ENCODE assay signal across 22 cellular contexts in genomic region chr22:26806445-26807170, GRCh38.
"Had no signal": no experiment of that assay in that cellular context is flagged by ENCODE, and none has a peak within 500 bp of the region (broad histone marks: within the 10 kb centered on the region; RNA-seq: fewer than 3 reads in every experiment).

No MANE protein-coding gene starts in this region.

- H3K9me3 ChIP-seq: SK-N-SH had no signal

- H3K36me3 ChIP-seq: brain microvascular endothelial cell, cardiac muscle cell had no signal

- H3K36me3 Mint-ChIP-seq: activated naive CD4-positive, alpha-beta T cell treated with anti-CD3 and anti-CD28 coated beads, Interleukin-2, amount 10 ng/mL, durations not matched to agents 7 days and 5 days; activated naive CD8-positive, alpha-beta T cell treated with anti-CD3 and anti-CD28 coated beads for 36 hours had no signal

- H3K27me3 ChIP-seq: brain microvascular endothelial cell, cardiac muscle cell had no signal

- H3K4me3 Mint-ChIP-seq: activated CD4-positive, alpha-beta T cell treated with anti-CD3 and anti-CD28 coated beads for 36 hours; activated CD8-positive, alpha-beta T cell treated with anti-CD3 and anti-CD28 coated beads for 36 hours; activated naive CD4-positive, alpha-beta T cell treated with anti-CD3 and anti-CD28 coated beads, Interleukin-2, amount 10 ng/mL, durations not matched to agents 7 days and 5 days; activated naive CD8-positive, alpha-beta T cell treated with anti-CD3 and anti-CD28 coated beads for 36 hours; activated T-cell treated with anti-CD3 and anti-CD28 coated beads, Interleukin-2, amount 50 U/mL, for 72 hours had no signal

- H3K27ac ChIP-seq: brain microvascular endothelial cell, cardiac muscle cell, VCaP had no signal

- H3K4me3 ChIP-seq: cardiac muscle cell had no signal

- DNase-seq: activated CD4-positive, alpha-beta T cell treated with anti-CD3 and anti-CD28 coated beads for 36 hours; activated CD4-positive, alpha-beta T cell treated with anti-CD3 and anti-CD28 coated beads, Interleukin-2, amount 50 U/mL, for 1 hour; activated CD4-positive, CD25-positive, alpha-beta regulatory T cell; activated CD8-positive, alpha-beta memory T cell treated with anti-CD3 and anti-CD28 coated beads, Interleukin-2, amount 50 U/mL, for 4 hours; activated CD8-positive, alpha-beta T cell treated with anti-CD3 and anti-CD28 coated beads for 36 hours; activated gamma-delta T cell treated with Interleukin-2 at 50 U/mL for 16 hours; activated naive CD4-positive, alpha-beta T cell treated with anti-CD3 and anti-CD28 coated beads, Interleukin-2, amount 10 ng/mL, durations not matched to agents 7 days and 5 days; activated naive CD8-positive, alpha-beta T cell treated with anti-CD3 and anti-CD28 coated beads for 36 hours; activated T-cell treated with anti-CD3 and anti-CD28 coated beads, Interleukin-2, amount 50 U/mL, for 72 hours; brain microvascular endothelial cell; KG1; NCI-H1092; NCI-H1417; NCI-H187; NCI-H2081; NCI-H69; RPMI8226; SK-N-SH; T-helper 1 cell had no signal

- H3K27me3 Mint-ChIP-seq: activated CD4-positive, alpha-beta T cell treated with anti-CD3 and anti-CD28 coated beads for 36 hours; activated CD8-positive, alpha-beta T cell treated with anti-CD3 and anti-CD28 coated beads for 36 hours; activated naive CD4-positive, alpha-beta T cell treated with anti-CD3 and anti-CD28 coated beads, Interleukin-2, amount 10 ng/mL, durations not matched to agents 7 days and 5 days; activated naive CD8-positive, alpha-beta T cell treated with anti-CD3 and anti-CD28 coated beads for 36 hours had no signal

- H3K9me3 Mint-ChIP-seq: activated CD8-positive, alpha-beta T cell treated with anti-CD3 and anti-CD28 coated beads for 36 hours; activated naive CD4-positive, alpha-beta T cell treated with anti-CD3 and anti-CD28 coated beads, Interleukin-2, amount 10 ng/mL, durations not matched to agents 7 days and 5 days; activated naive CD8-positive, alpha-beta T cell treated with anti-CD3 and anti-CD28 coated beads for 36 hours; activated T-helper 2 cell treated with anti-CD3 and anti-CD28 coated beads, Interferon-gamma antibody, Interleukin-2, Interleukin-4, amounts not matched to agents 10 μg/mL and 5 μg/mL and 100 μg/mL, durations not matched to agents 14 hours and 24 hours and 36 hours had no signal

- H3K27ac Mint-ChIP-seq: activated CD4-positive, alpha-beta T cell treated with anti-CD3 and anti-CD28 coated beads for 36 hours; activated CD8-positive, alpha-beta T cell treated with anti-CD3 and anti-CD28 coated beads for 36 hours; activated naive CD4-positive, alpha-beta T cell treated with anti-CD3 and anti-CD28 coated beads, Interleukin-2, amount 10 ng/mL, durations not matched to agents 7 days and 5 days; activated naive CD8-positive, alpha-beta T cell treated with anti-CD3 and anti-CD28 coated beads for 36 hours; activated T-cell treated with anti-CD3 and anti-CD28 coated beads, Interleukin-2, amount 50 U/mL, for 72 hours; activated T-helper 2 cell treated with anti-CD3 and anti-CD28 coated beads, Interferon-gamma antibody, Interleukin-2, Interleukin-4, amounts not matched to agents 10 μg/mL and 5 μg/mL and 100 μg/mL, durations not matched to agents 14 hours and 24 hours and 36 hours had no signal

- H3K4me2 ChIP-seq: SK-N-SH had no signal

- H3K9ac ChIP-seq: SK-N-SH had no signal

- H3K4me1 Mint-ChIP-seq: activated CD4-positive, alpha-beta T cell treated with anti-CD3 and anti-CD28 coated beads for 36 hours; activated naive CD4-positive, alpha-beta T cell treated with anti-CD3 and anti-CD28 coated beads, Interleukin-2, amount 10 ng/mL, durations not matched to agents 7 days and 5 days; activated naive CD8-positive, alpha-beta T cell treated with anti-CD3 and anti-CD28 coated beads for 36 hours had no signal
